In the genomic region with DNA sequence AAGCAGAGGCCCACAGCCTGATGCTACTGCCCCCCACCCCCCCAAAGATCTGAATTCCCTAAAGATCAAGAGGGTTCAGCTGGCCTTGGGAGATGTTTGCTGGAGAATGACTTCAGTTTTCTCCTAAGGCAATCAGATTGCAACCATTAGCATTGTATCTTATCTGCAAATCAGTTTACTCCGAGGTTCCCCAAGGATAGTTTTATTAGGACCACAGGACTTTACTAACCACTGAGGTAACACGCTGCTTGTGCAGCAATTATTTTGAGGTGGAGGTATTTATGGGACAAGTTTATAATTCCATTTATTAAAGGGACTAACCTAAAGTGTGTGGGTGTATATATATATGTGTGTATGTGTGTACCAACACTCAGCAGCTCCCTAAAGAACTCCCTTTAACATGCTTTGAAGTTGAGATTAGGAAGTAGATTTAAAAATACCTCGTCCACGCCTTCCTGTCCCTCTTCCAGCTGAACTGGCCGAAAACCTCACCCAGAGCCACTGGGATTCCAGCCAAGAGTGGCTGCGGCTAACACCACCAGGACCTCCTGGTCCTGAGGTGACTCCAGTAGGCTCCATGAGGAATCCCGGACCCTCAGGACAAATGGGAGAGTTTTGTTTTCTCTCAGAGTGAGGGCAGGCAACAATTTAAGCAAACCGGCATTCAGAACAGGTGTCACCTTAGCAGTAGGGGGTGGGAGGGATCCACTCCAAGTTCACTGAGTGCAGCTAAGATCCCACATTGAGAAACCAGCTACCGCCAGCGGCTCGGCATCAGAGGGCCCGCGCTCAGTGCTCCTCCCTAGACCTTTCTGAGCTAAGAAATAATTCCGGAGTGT, we compare ENCODE assay signal across 16 cellular contexts. TPM values are rescaled to one million over a fixed set of nuclear protein-coding genes. Genes with fewer than 3 reads are reported as not detected.
DNase-seq lines count a peak whose midpoint lies in the region; ATAC-seq and TF ChIP-seq lines count a peak whose summit lies in the region.
"Had no signal": no experiment of that assay in that cellular context is flagged by ENCODE, and none has a peak within 500 bp of the region (broad histone marks: within the 10 kb centered on the region; RNA-seq: fewer than 3 reads in every experiment).

No MANE protein-coding gene starts in this region.

- no peak for DNase-seq in activated T-cell treated with anti-CD3 and anti-CD28 coated beads, Interleukin-2, amount 50 U/mL, for 72 hours
- DNase-seq in activated T-cell treated with anti-CD3 and anti-CD28 coated beads for 4 hours: no peak
- DNase-seq in SW480 (ENCODE audit: low spot score): peak; percentile 70
- no peak for DNase-seq in hepatocyte (ENCODE audit: low spot score)
- DNase-seq in prostate gland (ENCODE audit: low spot score): no peak
- DNase-seq in stimulated activated CD4-positive, alpha-beta T cell treated with anti-CD3 and anti-CD28 coated beads, Interleukin-4, amount 100 ng/mL, for 1 hour: no peak
- DNase-seq: adrenal gland, foreskin keratinocyte, left colon, NCI-H2171, PC-3 had no signal

- no peak overlapping the region for H3K27ac ChIP-seq in hepatocyte
- H3K27ac ChIP-seq in prostate gland: no peak overlapping the region
- H3K27ac ChIP-seq: adrenal gland, foreskin keratinocyte had no signal

- ATAC-seq in activated T-cell treated with anti-CD3 and anti-CD28 coated beads, Interleukin-2, amount 50 U/mL, for 72 hours (replicated peaks in 1 of 2): no peak
- ATAC-seq in HG03354 (IDR thresholded peaks at IDR 0.05; ENCODE audit: poor library complexity, severe bottlenecking, unreplicated experiment): no peak
- ATAC-seq: foreskin keratinocyte, left colon, PC-3, T-cell had no signal

- TF ChIP-seq CTCF in hepatocyte (IDR thresholded peaks at IDR 0.05; ENCODE audit: poor library complexity) (no peak), prostate gland (IDR thresholded peaks at IDR 0.05) (no peak)

- intact Hi-C loops in prostate gland (cut with DNase I): no loop called here

- H3K4me1 ChIP-seq in hepatocyte (ENCODE audit: insufficient read depth) (peaks cover 15% of the 10 kb centered on the region), skeletal muscle satellite cell (ENCODE audit: control insufficient read depth, insufficient read depth, low read length) (peaks cover 30% of the 10 kb centered on the region), prostate gland (replicated peaks) (peaks cover 5% of the 10 kb centered on the region)
- H3K4me1 ChIP-seq: foreskin keratinocyte had no signal

- H3K9ac ChIP-seq in skeletal muscle satellite cell (ENCODE audit: low read depth, low read length): no peak overlapping the region

- H3K9me2 ChIP-seq in hepatocyte (replicated peaks; ENCODE audit: insufficient read depth): no peaks in the 10 kb centered on the region

- H3K9me3 ChIP-seq in hepatocyte (ENCODE audit: low read depth) (no peaks in the 10 kb centered on the region), skeletal muscle satellite cell (replicated peaks; ENCODE audit: low read length) (no peaks in the 10 kb centered on the region), prostate gland (no peaks in the 10 kb centered on the region)
- H3K9me3 ChIP-seq: adrenal gland had no signal

- no peaks in the 10 kb centered on the region for H3K79me2 ChIP-seq in hepatocyte

- H3K9me3 Mint-ChIP-seq in activated T-cell treated with anti-CD3 and anti-CD28 coated beads, Interleukin-2, amount 50 U/mL, for 72 hours: no peaks in the 10 kb centered on the region
- H3K9me3 Mint-ChIP-seq: T-cell had no signal

- H3K4me3 ChIP-seq in hepatocyte (no peak overlapping the region), skeletal muscle satellite cell (ENCODE audit: low read length) (peak overlapping the region; percentile 57), prostate gland (no peak overlapping the region)
- H3K4me3 ChIP-seq: adrenal gland had no signal

- H3K4me1 Mint-ChIP-seq in activated T-cell treated with anti-CD3 and anti-CD28 coated beads, Interleukin-2, amount 50 U/mL, for 72 hours (ENCODE audit: low read depth): peaks cover 51% of the 10 kb centered on the region

- no peak for TF ChIP-seq POLR2A in prostate gland (IDR thresholded peaks at IDR 0.05)

- H3K36me3 ChIP-seq in hepatocyte (replicated peaks; ENCODE audit: insufficient read depth, low read depth): no peaks in the 10 kb centered on the region
- no peaks in the 10 kb centered on the region for H3K36me3 ChIP-seq in skeletal muscle satellite cell (ENCODE audit: insufficient read depth, low read length)
- no peaks in the 10 kb centered on the region for H3K36me3 ChIP-seq in prostate gland
- H3K36me3 ChIP-seq: adrenal gland had no signal

- peak overlapping the region; percentile 35 for H2AFZ ChIP-seq in hepatocyte

- peaks cover 94% of the 10 kb centered on the region for H3K27me3 Mint-ChIP-seq in activated T-cell treated with anti-CD3 and anti-CD28 coated beads, Interleukin-2, amount 50 U/mL, for 72 hours (ENCODE audit: low read depth)

- H3K36me3 Mint-ChIP-seq in activated T-cell treated with anti-CD3 and anti-CD28 coated beads, Interleukin-2, amount 50 U/mL, for 72 hours (ENCODE audit: insufficient read depth in 2 of 2): peaks cover 0 to 1% of the 10 kb centered on the region in 2 donors

- H3K4me3 Mint-ChIP-seq in activated T-cell treated with anti-CD3 and anti-CD28 coated beads, Interleukin-2, amount 50 U/mL, for 72 hours: peak overlapping the region; percentile 84 to 88

- no peaks in the 10 kb centered on the region for H4K20me1 ChIP-seq in hepatocyte (ENCODE audit: insufficient read depth, poor library complexity, severe bottlenecking)

- 5% methylated on average over 14 of the region's 14 CpGs for WGBS in hepatocyte (ENCODE audit: low lambda C conversion rate, missing lambda C conversion rate)
- 16% methylated on average over 14 of the region's 14 CpGs for WGBS in prostate gland

- H3K27ac Mint-ChIP-seq in activated T-cell treated with anti-CD3 and anti-CD28 coated beads, Interleukin-2, amount 50 U/mL, for 72 hours: peak overlapping the region; percentile 19

- H3K4me2 ChIP-seq in hepatocyte (no peak overlapping the region), skeletal muscle satellite cell (ENCODE audit: low read length) (peak overlapping the region; percentile 97)

- peaks cover 98% of the 10 kb centered on the region for H3K27me3 ChIP-seq in hepatocyte
- H3K27me3 ChIP-seq in skeletal muscle satellite cell (ENCODE audit: control insufficient read depth, insufficient read depth, low read length): peaks cover 11% of the 10 kb centered on the region
- peaks cover 68% of the 10 kb centered on the region for H3K27me3 ChIP-seq in prostate gland (replicated peaks; ENCODE audit: insufficient read depth)

RNA-seq across cellular contexts. Expression of gene DLX1, which starts 3.0 kb away (rescaled TPM):
- total RNA-seq in activated T-cell treated with anti-CD3 and anti-CD28 coated beads, Interleukin-2, amount 50 U/mL, for 72 hours: under 1 TPM in 1 of 2 donors, not detected in 1; 0.24 TPM
- total RNA-seq in hepatocyte: not detected in 2 replicates
- polyA plus RNA-seq in hepatocyte: 0.44 TPM in 1 of 2 replicates, not detected in the other
- 1.3 and 3.5 TPM in 2 replicates for total RNA-seq in skeletal muscle satellite cell (2012; rRNA removed)
- total RNA-seq in prostate gland: 1 to 10 TPM in 1 of 2 donors, not detected in 1; 1.3 TPM
- total RNA-seq: activated CD8-positive, alpha-beta memory T cell treated with anti-CD3 and anti-CD28 coated beads for 36 hours; T-cell had no signal

RNA-seq across cellular contexts. Expression of gene DLX2, which starts 20.4 kb away (rescaled TPM):
- total RNA-seq in activated T-cell treated with anti-CD3 and anti-CD28 coated beads, Interleukin-2, amount 50 U/mL, for 72 hours: under 1 TPM; 0.23 to 0.24 TPM
- total RNA-seq in hepatocyte (0.04 and 0.37 TPM in 2 replicates), prostate gland (under 1 TPM in 1 of 2 donors, not detected in 1; 0.45 TPM)
- polyA plus RNA-seq in hepatocyte: 1.2 and 2.8 TPM in 2 replicates
- total RNA-seq in skeletal muscle satellite cell (2012; rRNA removed): 1.1 and 1.8 TPM in 2 replicates
- total RNA-seq: activated CD8-positive, alpha-beta memory T cell treated with anti-CD3 and anti-CD28 coated beads for 36 hours; dermis microvascular lymphatic vessel endothelial cell had no signal
